19 cellular contexts compared by ENCODE assay signal in genomic region chr11:11020219-11020726, GRCh38.
A peak's percentile ranks its signal among the peaks of the same experiment; 100 is the strongest.
DNase-seq lines count a peak whose midpoint lies in the region; ATAC-seq, FAIRE-seq and TF ChIP-seq lines count a peak whose summit lies in the region.
"Had no signal": no experiment of that assay in that cellular context is flagged by ENCODE, and none has a peak within 500 bp of the region (broad histone marks: within the 10 kb centered on the region; RNA-seq: fewer than 3 reads in every experiment).

No MANE protein-coding gene starts in this region.

- H2BK20ac ChIP-seq in H1 (ENCODE audit: low read length) = no peak overlapping the region

- H2BK15ac ChIP-seq in H1 (ENCODE audit: low read length) = no peak overlapping the region

- H3K27me3 Mint-ChIP-seq in WTC11 (ENCODE audit: low read depth) = no peaks in the 10 kb centered on the region
- peaks cover 11% of the 10 kb centered on the region; the same call in 1 of the 2 replicates for H3K27me3 Mint-ChIP-seq in HFFc6 (ENCODE audit: insufficient read depth)

- H3K9ac ChIP-seq in H1 (replicated peaks in 1 of 4; ENCODE audit: extremely low read depth in 1 of 4, low read depth in 3 of 4, low read length in 3 of 4) = no peak overlapping the region

- TF ChIP-seq EP300 in H1 (IDR thresholded peaks at IDR 0.05; ENCODE audit: borderline replicate concordance in 1 of 2, low read depth in 2 of 2, low read length in 2 of 2) = no peak

- no peaks in the 10 kb centered on the region for H3K36me3 Mint-ChIP-seq in WTC11
- no peaks in the 10 kb centered on the region for H3K36me3 Mint-ChIP-seq in HFFc6 (ENCODE audit: low read depth)
- H3K36me3 Mint-ChIP-seq: CD4-positive, alpha-beta memory T cell had no signal

- H3K79me1 ChIP-seq in H1 (ENCODE audit: low read depth, low read length) = no peaks in the 10 kb centered on the region

- H3K27me3 ChIP-seq in H1 (replicated peaks in 1 of 4; ENCODE audit: control insufficient read depth in 3 of 4, extremely low read depth in 1 of 4, insufficient read depth in 3 of 4, low read length in 3 of 4) = peaks cover 0 to 3% (median 0%) of the 10 kb centered on the region in 4 experiments; a peak in 1 of 7 replicates

- no peak overlapping the region for H3K4ac ChIP-seq in H1 (replicated peaks; ENCODE audit: insufficient read length, low read depth, low read length)

- H3K14ac ChIP-seq in H1 (ENCODE audit: insufficient read length) = no peak overlapping the region

- DNase-seq in WTC11 (ENCODE audit: low spot score) = no peak
- no peak for DNase-seq in H1 (ENCODE audit: low read depth in 1 of 2, low spot score in 2 of 2)
- DNase-seq in HFFc6 = no peak
- DNase-seq in midbrain (lab: John Stamatoyannopoulos, UW) = no peak
- no peak for DNase-seq in OCI-M2 (lab: John Stamatoyannopoulos, UW; ENCODE audit: unreplicated experiment)
- DNase-seq: C1 segment of cervical spinal cord; Calu3; CD4-positive, alpha-beta memory T cell; COR-L47; DMS53; DMS79 treated with DMSO at 0.1 percent for 48 hours; GF-D8; GOT3; H7 had no signal

- H3K4me3 ChIP-seq in HEK293 (ENCODE audit: low read depth, low read length) = no peak overlapping the region
- no peak overlapping the region for H3K4me3 ChIP-seq in H1 (ENCODE audit: extremely low read depth in 1 of 4, insufficient read depth in 2 of 4, low read depth in 3 of 4, low read length in 4 of 4)

- peak overlapping the region; percentile 61; the same call in 1 of the 2 replicates for H2AFZ ChIP-seq in H1 (ENCODE audit: low read length)

- H3K9me3 ChIP-seq in HEK293 (ENCODE audit: control insufficient read depth, insufficient read depth, low read depth, low read length) (no peaks in the 10 kb centered on the region), H1 (ENCODE audit: insufficient read depth in 2 of 2, low read depth in 1 of 2, low read length in 1 of 2) (no peaks in the 10 kb centered on the region)

- no peak overlapping the region for H3K23ac ChIP-seq in H1 (ENCODE audit: insufficient read length)

- H3K4me2 ChIP-seq in H1 (ENCODE audit: insufficient read depth in 1 of 2, low read depth in 2 of 2, low read length in 2 of 2) = peak overlapping the region in 1 of 2 experiments; percentile 33; a peak in 2 of 4 replicates

- no peak overlapping the region for H4K91ac ChIP-seq in H1 (replicated peaks; ENCODE audit: insufficient read length, low read length)

- H3K4me3 Mint-ChIP-seq in WTC11 = 0 out of 2 replicates have a peak overlapping the region, but pooled peaks have one; percentile 1
- no peak overlapping the region for H3K4me3 Mint-ChIP-seq in HFFc6
- H3K4me3 Mint-ChIP-seq: CD4-positive, alpha-beta memory T cell had no signal

- CTCF ChIA-PET in HEK293 (lab: Yijun Ruan, JAX) (interaction anchor here (0.7 to 10.2 kb wide), 15 partner anchors 8 to 767 kb away, joined by 3 to 150 read pairs (median 4); no protein-coding TSS in a partner anchor), WTC11 (lab: Charles Lee) (interaction anchor here (0.5 to 7.2 kb wide), 14 partner anchors 9 to 428 kb away, joined by 3 to 150 read pairs (median 6); partner anchors contain the start of gene EIF4G2), H1 (lab: Charles Lee; ENCODE audit: partially characterized antibody) (interaction anchor here (0.6 to 7.1 kb wide), 22 partner anchors 8 to 947 kb away, joined by 3 to 82 read pairs (median 5); no protein-coding TSS in a partner anchor)

- H3K4me1 Mint-ChIP-seq in WTC11 = peaks cover 12% of the 10 kb centered on the region
- H3K4me1 Mint-ChIP-seq in HFFc6 (ENCODE audit: low read depth) = peaks cover 12% of the 10 kb centered on the region
- H3K4me1 Mint-ChIP-seq: CD4-positive, alpha-beta memory T cell had no signal

- H4K5ac ChIP-seq in H1 (ENCODE audit: insufficient read length, low read depth, low read length) = no peak overlapping the region

- peak; percentile 27 for ATAC-seq in WTC11
- no peak for ATAC-seq in GM21737 (IDR thresholded peaks at IDR 0.05; ENCODE audit: unreplicated experiment)
- ATAC-seq: HCT116 had no signal

- TF ChIP-seq RAD21 in H1 (IDR thresholded peaks at IDR 0.05 in 1 of 2, conservative IDR thresholded peaks at IDR 0.05 in 1 of 2; ENCODE audit: low read depth in 2 of 2, low read length in 2 of 2) = no peak

- H4K20me1 ChIP-seq in H1 (replicated peaks in 1 of 2; ENCODE audit: control insufficient read depth in 1 of 2, insufficient read depth in 2 of 2, low read length in 2 of 2) = no peaks in the 10 kb centered on the region

- H3K23me2 ChIP-seq in H1 (ENCODE audit: low read depth, low read length) = no peaks in the 10 kb centered on the region; the same call in 1 of the 2 replicates

- no peak overlapping the region for H3K56ac ChIP-seq in H1 (replicated peaks; ENCODE audit: insufficient read length, low read depth, low read length)

- no peak overlapping the region for H2BK5ac ChIP-seq in H1 (ENCODE audit: low read depth, low read length)

- H3K36me3 ChIP-seq in HEK293 (ENCODE audit: control insufficient read depth in 2 of 2, insufficient read depth in 1 of 2, low read length in 2 of 2) (no peaks in the 10 kb centered on the region), H1 (ENCODE audit: control insufficient read depth in 2 of 4, insufficient read depth in 4 of 4, low read length in 3 of 4) (no peaks in the 10 kb centered on the region)

- no peak overlapping the region for H3K27ac ChIP-seq in HEK293 (ENCODE audit: extremely low read depth, low read depth, low read length)
- no peak overlapping the region for H3K27ac ChIP-seq in H1 (ENCODE audit: low read depth, low read length)

- no peaks in the 10 kb centered on the region for H3K4me1 ChIP-seq in HEK293 (ENCODE audit: control insufficient read depth, insufficient read depth, low read length)
- H3K4me1 ChIP-seq in H1 (replicated peaks in 1 of 4; ENCODE audit: control insufficient read depth in 3 of 4, insufficient read depth in 4 of 4, low read length in 3 of 4) = peaks cover 0 to 4% (median 2%) of the 10 kb centered on the region in 4 experiments; a peak in 5 of 7 replicates

- TF ChIP-seq POLR2A in H1 (IDR thresholded peaks at IDR 0.05; ENCODE audit: control extremely low read depth in 1 of 2, low read depth in 2 of 2, low read length in 2 of 2) = no peak

- POLR2A ChIA-PET in HEK293 (lab: Yijun Ruan, JAX) = interaction anchor here (0.8 to 2.0 kb wide), 3 partner anchors 86 to 226 kb away, joined by 4 to 13 read pairs (median 5); partner anchors contain the start of gene EIF4G2
- POLR2A ChIA-PET in WTC11 (lab: Charles Lee) = interaction anchor here (0.8 to 1.6 kb wide), 4 partner anchors 87 to 210 kb away, joined by 3 to 7 read pairs (median 4); partner anchors contain the start of gene ZBED5
- POLR2A ChIA-PET in H1 (lab: Charles Lee; ENCODE audit: partially characterized antibody) = interaction anchor here (0.8 to 2.1 kb wide), 7 partner anchors 85 to 213 kb away, joined by 3 to 9 read pairs (median 3); partner anchors contain the start of gene EIF4G2

- no peak overlapping the region for H2BK12ac ChIP-seq in H1 (ENCODE audit: low read depth, low read length)

- no peak overlapping the region for H2BK120ac ChIP-seq in H1 (replicated peaks; ENCODE audit: low read depth, low read length)

- H3K79me2 ChIP-seq in H1 (ENCODE audit: control insufficient read depth in 1 of 2, insufficient read depth in 2 of 2, low read length in 2 of 2) = no peaks in the 10 kb centered on the region

- WGBS in H1 (ENCODE audit: extremely low coverage in 1 of 2, insufficient coverage in 1 of 2, insufficient read length in 1 of 2, insufficient replicate concordance in 2 of 2, low coverage in 1 of 2, low lambda C conversion rate in 2 of 2, missing lambda C conversion rate in 1 of 2), 2 experiments = 71% methylated on average over 11 of the region's 12 CpGs; no CpG with 5 or more reads in 1 of the 2 experiments

- no peak overlapping the region for H2AK5ac ChIP-seq in H1 (ENCODE audit: low read depth, low read length)

- H3K9me3 Mint-ChIP-seq in WTC11 (no peaks in the 10 kb centered on the region), HFFc6 (no peaks in the 10 kb centered on the region)
- H3K9me3 Mint-ChIP-seq: CD4-positive, alpha-beta memory T cell had no signal

- FAIRE-seq in H1 (lab: Jason Lieb, UNC) = no peak
- FAIRE-seq: GM12891, GM19239 had no signal

- H3K27ac Mint-ChIP-seq in WTC11 (no peak overlapping the region), HFFc6 (no peak overlapping the region)
- H3K27ac Mint-ChIP-seq: CD4-positive, alpha-beta memory T cell had no signal

- H3K18ac ChIP-seq in H1 (ENCODE audit: extremely low read depth, low read length) = no peak overlapping the region; the same call in 1 of the 2 replicates

- TF ChIP-seq CTCF in HEK293 (tag by site-specific recombination; IDR thresholded peaks at IDR 0.05) = no peak
- TF ChIP-seq CTCF in WTC11 (IDR thresholded peaks at IDR 0.05) = no peak
- TF ChIP-seq CTCF in H1 (IDR thresholded peaks at IDR 0.05; ENCODE audit: control extremely low read depth in 1 of 3, insufficient read depth in 1 of 3, low read depth in 1 of 3, low read length in 3 of 3) = no peak
- TF ChIP-seq CTCF in HFFc6 (IDR thresholded peaks at IDR 0.05) = no peak

- no peak overlapping the region for H4K8ac ChIP-seq in H1 (ENCODE audit: extremely low read depth, insufficient read depth, low read length)

TF ChIP-seq in HEK293, 187 proteins besides CTCF, POLR2A, EP300 and RAD21:
- TF ChIP-seq ZNF155 (tag by site-specific recombination; IDR thresholded peaks at IDR 0.05) (no peak), PRDM1 (tag by site-specific recombination; IDR thresholded peaks at IDR 0.05) (peak; percentile 51; the same call in 1 of the 2 replicates), SP7 (tag by site-specific recombination; IDR thresholded peaks at IDR 0.05) (no peak), REPIN1 (tag by site-specific recombination; IDR thresholded peaks at IDR 0.05; ENCODE audit: low read depth) (no peak)

TF ChIP-seq in H1, 55 proteins besides CTCF, POLR2A, EP300 and RAD21:
- TF ChIP-seq SUZ12 (IDR thresholded peaks at IDR 0.05; ENCODE audit: low read length) (no peak), ATF2 (IDR thresholded peaks at IDR 0.05; ENCODE audit: low read length) (no peak)
TF ChIP-seq in H1: peak in this region for 0.
